Comparison of ENCODE assay signal across 10 cellular contexts in the genomic region with DNA sequence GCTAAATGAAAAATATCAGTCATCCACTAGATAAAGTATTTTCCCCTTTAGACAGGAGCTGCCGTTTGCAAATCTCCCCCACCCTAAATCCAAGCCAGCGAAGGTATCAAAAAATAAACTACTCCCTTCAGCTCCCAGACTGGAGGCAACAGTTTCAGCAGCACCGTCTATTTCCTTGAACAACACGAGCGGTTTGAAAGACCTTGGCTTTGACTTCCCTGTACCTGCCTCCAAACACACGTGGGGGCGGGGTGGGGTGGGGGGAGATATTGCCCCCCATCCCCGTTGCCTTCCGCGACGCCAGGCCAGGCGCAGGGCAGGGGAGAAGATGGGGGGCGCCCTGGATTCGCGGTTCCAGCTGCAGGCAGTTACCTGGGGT. TPM values are rescaled to one million over a fixed set of nuclear protein-coding genes. Genes with fewer than 3 reads are reported as not detected.
DNase-seq lines count a peak whose midpoint lies in the region; ATAC-seq and TF ChIP-seq lines count a peak whose summit lies in the region.
"Had no signal": no experiment of that assay in that cellular context is flagged by ENCODE, and none has a peak within 500 bp of the region (broad histone marks: within the 10 kb centered on the region; RNA-seq: fewer than 3 reads in every experiment).

No MANE protein-coding gene starts in this region.

- no peaks in the 10 kb centered on the region for H3F3A ChIP-seq in MM.1S (ENCODE audit: insufficient read depth, low read length)
- H3F3A ChIP-seq in neural progenitor cell (ENCODE audit: low read depth): peaks cover 20% of the 10 kb centered on the region

- H3K9ac ChIP-seq in MM.1S (ENCODE audit: low read length): no peak overlapping the region
- no peak overlapping the region for H3K9ac ChIP-seq in neural progenitor cell

- TF ChIP-seq CTCF in CD14-positive monocyte (IDR thresholded peaks at IDR 0.05): no peak
- no peak for TF ChIP-seq CTCF in MM.1S (IDR thresholded peaks at IDR 0.05; ENCODE audit: low read length)
- no peak for TF ChIP-seq CTCF in neural progenitor cell (IDR thresholded peaks at IDR 0.05)

- H4K20me1 ChIP-seq in MM.1S (ENCODE audit: insufficient read depth, low read length) (no peaks in the 10 kb centered on the region), neural progenitor cell (ENCODE audit: low read depth) (peaks cover 6% of the 10 kb centered on the region)

- no peaks in the 10 kb centered on the region for H3K9me2 ChIP-seq in MM.1S (replicated peaks; ENCODE audit: insufficient read depth, low read length)

- H3K36me3 ChIP-seq in MM.1S (replicated peaks; ENCODE audit: insufficient read depth, low read length): no peaks in the 10 kb centered on the region
- H3K36me3 ChIP-seq in esophagus (ENCODE audit: control insufficient read depth in 2 of 2, insufficient read depth in 2 of 2, low read length in 1 of 2): no peaks in the 10 kb centered on the region
- H3K36me3 ChIP-seq in neural progenitor cell: no peaks in the 10 kb centered on the region

- H3K36me3 Mint-ChIP-seq in CD14-positive monocyte (no peaks in the 10 kb centered on the region), neural progenitor cell (no peaks in the 10 kb centered on the region)
- H3K36me3 Mint-ChIP-seq: activated CD8-positive, alpha-beta memory T cell treated with anti-CD3 and anti-CD28 coated beads, Interleukin-2, amount 10 ng/mL, durations not matched to agents 7 days and 5 days had no signal

- H3K27ac Mint-ChIP-seq in CD14-positive monocyte (no peak overlapping the region), neural progenitor cell (no peak overlapping the region)
- H3K27ac Mint-ChIP-seq: activated CD8-positive, alpha-beta memory T cell treated with anti-CD3 and anti-CD28 coated beads, Interleukin-2, amount 10 ng/mL, durations not matched to agents 7 days and 5 days had no signal

- DNase-seq in CD14-positive monocyte (ENCODE audit: low spot score): no peak
- DNase-seq in MM.1S: no peak
- DNase-seq in neural progenitor cell (ENCODE audit: low spot score): no peak
- no peak for DNase-seq in DMS 273 treated with DMSO at 0.1 percent for 48 hours (lab: John Stamatoyannopoulos, UW)
- DNase-seq: activated CD8-positive, alpha-beta memory T cell treated with anti-CD3 and anti-CD28 coated beads, Interleukin-2, amount 10 ng/mL, durations not matched to agents 7 days and 5 days; NCI-H82 had no signal

- H3K4me2 ChIP-seq in MM.1S (ENCODE audit: low read depth, low read length): peak overlapping the region; percentile 52; the same call in 1 of the 2 replicates
- peak overlapping the region; percentile 91 for H3K4me2 ChIP-seq in neural progenitor cell

- H2AFZ ChIP-seq in MM.1S (ENCODE audit: low read length) (peak overlapping the region; percentile 78; the same call in 1 of the 2 replicates), neural progenitor cell (replicated peaks) (no peak overlapping the region)

- H3K27me3 Mint-ChIP-seq in CD14-positive monocyte (ENCODE audit: low read depth in 3 of 3) (peaks cover 80 to 93% (median 82%) of the 10 kb centered on the region in 3 donors), neural progenitor cell (ENCODE audit: insufficient read depth, low read depth) (peaks cover 54% of the 10 kb centered on the region)

- H3K4me1 Mint-ChIP-seq in CD14-positive monocyte (peaks cover 13% of the 10 kb centered on the region), neural progenitor cell (peaks cover 38% of the 10 kb centered on the region)

- H3K9me3 Mint-ChIP-seq in CD14-positive monocyte (peaks cover 0 to 11% (median 3%) of the 10 kb centered on the region in 7 donors), neural progenitor cell (no peaks in the 10 kb centered on the region)

- H3K79me2 ChIP-seq in MM.1S (ENCODE audit: low read length) (no peaks in the 10 kb centered on the region), neural progenitor cell (ENCODE audit: low read depth) (no peaks in the 10 kb centered on the region)

- peak overlapping the region; percentile 21 to 58 for H3K4me3 Mint-ChIP-seq in CD14-positive monocyte
- peak overlapping the region; percentile 79 for H3K4me3 Mint-ChIP-seq in neural progenitor cell
- H3K4me3 Mint-ChIP-seq: activated CD8-positive, alpha-beta memory T cell treated with anti-CD3 and anti-CD28 coated beads, Interleukin-2, amount 10 ng/mL, durations not matched to agents 7 days and 5 days had no signal

- H3K4me3 ChIP-seq in MM.1S (ENCODE audit: low read length) (peak overlapping the region; percentile 60; the same call in 1 of the 2 replicates), esophagus (ENCODE audit: low read depth in 1 of 2, low read length in 2 of 2) (peak overlapping the region; percentile 63 to 75), neural progenitor cell (peak overlapping the region; percentile 67)

- H3K27me3 ChIP-seq in MM.1S (replicated peaks; ENCODE audit: insufficient read depth, low read length): peaks cover 14% of the 10 kb centered on the region
- H3K27me3 ChIP-seq in esophagus (ENCODE audit: control insufficient read depth in 1 of 2, insufficient read depth in 2 of 2, low read length in 2 of 2): peaks cover 0 to 10% of the 10 kb centered on the region in 2 donors
- H3K27me3 ChIP-seq in neural progenitor cell: peaks cover 76% of the 10 kb centered on the region

- H3K27ac ChIP-seq in MM.1S (ENCODE audit: low read length) (no peak overlapping the region), esophagus (ENCODE audit: low read depth in 2 of 2, low read length in 1 of 2) (no peak overlapping the region), neural progenitor cell (no peak overlapping the region)

- 13% methylated on average over 15 of the region's 15 CpGs for WGBS in esophagus, 2 donors

- ATAC-seq in GM21526 (IDR thresholded peaks at IDR 0.05; ENCODE audit: low FRiP score, unreplicated experiment) (no peak), esophagus mucosa (no peak), GM21381 (IDR thresholded peaks at IDR 0.05; ENCODE audit: unreplicated experiment) (no peak)

- intact Hi-C loops in CD14-positive monocyte (cut with micrococcal nuclease): no loop called here

- H3K4me1 ChIP-seq in MM.1S (ENCODE audit: low read length) (no peaks in the 10 kb centered on the region), esophagus (ENCODE audit: control insufficient read depth in 2 of 2, insufficient read depth in 2 of 2, low read length in 1 of 2) (peaks cover 11 to 15% of the 10 kb centered on the region in 2 donors), neural progenitor cell (peaks cover 29% of the 10 kb centered on the region)

- no peaks in the 10 kb centered on the region for H3K9me3 ChIP-seq in MM.1S (replicated peaks; ENCODE audit: insufficient read depth, low read length)
- no peaks in the 10 kb centered on the region for H3K9me3 ChIP-seq in esophagus (ENCODE audit: control insufficient read depth in 2 of 2, insufficient read depth in 1 of 2, low read depth in 1 of 2, low read length in 1 of 2)
- H3K9me3 ChIP-seq in neural progenitor cell (ENCODE audit: low read depth): no peaks in the 10 kb centered on the region

RNA-seq across cellular contexts. Expression of a gene that starts 0.8 kb away (rescaled TPM):
- polyA plus RNA-seq in CD14-positive monocyte (under 1 TPM; 0.29 to 0.98 TPM), esophagus (under 1 TPM; 0.38 to 0.61 TPM)
- total RNA-seq in neural progenitor cell (ENCODE audit: low replicate concordance) (0.25 and 4.7 TPM in 2 replicates), esophagus mucosa (0.52 TPM)
